8 cellular contexts compared by ENCODE assay signal in the genomic region with DNA sequence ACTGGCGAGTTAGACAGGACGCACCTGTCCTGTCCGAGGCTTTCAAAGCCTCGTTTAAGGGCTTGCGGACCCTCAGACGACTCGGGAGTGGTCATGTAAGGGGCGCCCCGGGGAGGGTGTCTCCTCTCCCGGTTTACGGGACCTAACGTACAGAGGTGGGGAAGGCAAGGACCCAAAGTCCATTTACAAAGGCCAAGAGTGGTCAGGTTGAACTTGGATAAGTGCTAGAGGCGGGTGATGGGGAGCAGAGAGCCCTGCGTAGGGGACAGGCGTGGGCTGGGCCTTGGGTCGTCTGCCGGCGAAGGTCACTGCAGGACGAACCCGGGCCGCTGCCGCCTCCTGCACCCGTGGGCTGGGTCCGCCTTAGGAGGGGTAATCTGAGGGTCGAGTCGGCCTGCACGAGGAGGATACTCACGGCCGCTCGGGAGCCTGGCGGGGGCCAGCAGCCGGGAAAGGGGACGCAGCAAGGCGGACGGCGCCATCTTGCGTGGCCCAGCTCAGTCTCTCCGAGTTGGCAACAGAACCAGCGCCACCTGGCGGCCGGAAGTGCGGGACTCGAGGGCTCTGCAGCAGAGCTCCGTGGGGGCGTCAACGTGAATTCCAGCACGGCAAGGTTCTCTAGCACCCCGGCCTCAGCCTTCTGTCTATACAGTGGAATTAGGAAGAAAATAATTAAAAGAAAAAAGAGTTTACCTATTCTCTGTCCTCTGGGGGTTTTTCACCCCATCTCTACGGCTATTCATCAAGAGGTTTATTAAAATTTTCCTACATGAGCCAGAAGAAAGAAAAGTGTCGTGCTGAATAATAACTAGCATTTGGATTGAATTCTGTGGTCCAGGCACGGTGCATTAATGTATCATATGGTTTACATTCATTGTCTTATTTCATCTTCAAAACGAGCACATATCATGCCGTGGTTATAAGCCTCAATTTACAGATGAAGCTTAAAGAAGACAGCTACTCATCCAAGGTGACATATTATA. TPM values are rescaled to one million over a fixed set of nuclear protein-coding genes. Genes with fewer than 3 reads are reported as not detected.
DNase-seq lines count a peak whose midpoint lies in the region; ATAC-seq and TF ChIP-seq lines count a peak whose summit lies in the region.

No MANE protein-coding gene starts in this region.

- peak overlapping the region; percentile 65 for H3K4me3 ChIP-seq in CD8-positive, alpha-beta T cell (ENCODE audit: low read depth, low read length)

- no peaks in the 10 kb centered on the region for H3K9me3 Mint-ChIP-seq in CD8-positive, alpha-beta T cell
- peaks cover 1% of the 10 kb centered on the region for H3K9me3 Mint-ChIP-seq in activated CD8-positive, alpha-beta T cell treated with anti-CD3 and anti-CD28 coated beads for 36 hours
- H3K9me3 Mint-ChIP-seq in memory B cell: no peaks in the 10 kb centered on the region

- peaks cover 38% of the 10 kb centered on the region for H3K4me1 Mint-ChIP-seq in CD8-positive, alpha-beta T cell (ENCODE audit: low read depth)
- peaks cover 48% of the 10 kb centered on the region for H3K4me1 Mint-ChIP-seq in activated CD8-positive, alpha-beta T cell treated with anti-CD3 and anti-CD28 coated beads for 36 hours (ENCODE audit: low read depth)
- H3K4me1 Mint-ChIP-seq in memory B cell: peaks cover 9% of the 10 kb centered on the region

- peak; percentile 94 to 100 (median 99) for DNase-seq in CD8-positive, alpha-beta T cell
- DNase-seq in HK-2 (ENCODE audit: unreplicated experiment): peak; percentile 99
- DNase-seq in NCI-H82 treated with DMSO at 0.1 percent for 48 hours (lab: John Stamatoyannopoulos, UW; ENCODE audit: unreplicated experiment): peak; percentile 78
- peak; percentile 99 for DNase-seq in activated CD8-positive, alpha-beta T cell treated with anti-CD3 and anti-CD28 coated beads for 36 hours
- peak; percentile 97 for DNase-seq in effector CD8-positive, alpha-beta T cell (lab: John Stamatoyannopoulos, UW)
- peak; percentile 98 to 100 for DNase-seq in memory B cell (ENCODE audit: low spot score in 2 of 2)
- peak; percentile 99 for DNase-seq in stimulated activated CD8-positive, alpha-beta memory T cell treated with anti-CD3 and anti-CD28 coated beads, Interleukin-12 subunit alpha, Interleukin-12 subunit beta, amount 100 ng/mL, for 1 hour (ENCODE audit: low read depth)

- peak overlapping the region; percentile 74 for H3K27ac ChIP-seq in CD8-positive, alpha-beta T cell (ENCODE audit: low read depth, low read length)

- peaks cover 11% of the 10 kb centered on the region for H3K36me3 ChIP-seq in CD8-positive, alpha-beta T cell (ENCODE audit: insufficient read depth, low read length)

- POLR2A ChIA-PET in CD8-positive, alpha-beta T cell (lab: Charles Lee): interaction anchor here (0.7 to 2.3 kb wide), 12 partner anchors 10 to 265 kb away, joined by 3 to 8 read pairs (median 4); no protein-coding TSS in a partner anchor
- POLR2A ChIA-PET in activated CD8-positive, alpha-beta T cell treated with anti-CD3 and anti-CD28 coated beads for 36 hours (lab: Charles Lee): interaction anchor here (0.7 to 2.4 kb wide), 5 partner anchors 29 to 281 kb away, joined by 3 to 11 read pairs (median 7); partner anchors contain the start of gene ELF2

- H3K36me3 Mint-ChIP-seq in CD8-positive, alpha-beta T cell: peaks cover 29% of the 10 kb centered on the region
- H3K36me3 Mint-ChIP-seq in activated CD8-positive, alpha-beta T cell treated with anti-CD3 and anti-CD28 coated beads for 36 hours (ENCODE audit: low read depth): peaks cover 22% of the 10 kb centered on the region
- peaks cover 2% of the 10 kb centered on the region for H3K36me3 Mint-ChIP-seq in memory B cell

- peaks cover 33% of the 10 kb centered on the region for H3K4me1 ChIP-seq in CD8-positive, alpha-beta T cell (ENCODE audit: insufficient read depth, low read length)

- H3K27me3 Mint-ChIP-seq in CD8-positive, alpha-beta T cell (ENCODE audit: low read depth): no peaks in the 10 kb centered on the region
- H3K27me3 Mint-ChIP-seq in activated CD8-positive, alpha-beta T cell treated with anti-CD3 and anti-CD28 coated beads for 36 hours: no peaks in the 10 kb centered on the region
- H3K27me3 Mint-ChIP-seq in memory B cell: no peaks in the 10 kb centered on the region

- H3K27me3 ChIP-seq in CD8-positive, alpha-beta T cell (ENCODE audit: insufficient read depth, low read length): no peaks in the 10 kb centered on the region

- intact Hi-C loops in CD8-positive, alpha-beta T cell (cut with DNase I, micrococcal nuclease): loop anchor here (1.0 to 10.0 kb wide), 12 partner anchors 66 to 1227 kb away; partner anchors contain the start of genes ELMOD2 (in 2 of the 2), ELF2 (in 1 of the 2), MAML3 (in 1 of the 2) and RAB33B (in 1 of the 2)
- intact Hi-C loops in activated CD8-positive, alpha-beta T cell treated with anti-CD3 and anti-CD28 coated beads for 36 hours (cut with micrococcal nuclease): loop anchor here (1.0 to 5.0 kb wide), 2 partner anchors 66 to 198 kb away; no protein-coding TSS in a partner anchor

- H3K9me3 ChIP-seq in CD8-positive, alpha-beta T cell (ENCODE audit: low read length): no peaks in the 10 kb centered on the region

- TF ChIP-seq CTCF in CD8-positive, alpha-beta T cell (IDR thresholded peaks at IDR 0.05): peak; percentile 77
- peak; percentile 92 for TF ChIP-seq CTCF in activated CD8-positive, alpha-beta T cell treated with anti-CD3 and anti-CD28 coated beads for 36 hours (IDR thresholded peaks at IDR 0.05)

- CTCF ChIA-PET in CD8-positive, alpha-beta T cell (lab: Charles Lee): interaction anchor here (0.6 to 7.3 kb wide), 30 partner anchors 10 to 281 kb away, joined by 3 to 62 read pairs (median 4); partner anchors contain the start of gene MGARP
- CTCF ChIA-PET in activated CD8-positive, alpha-beta T cell treated with anti-CD3 and anti-CD28 coated beads for 36 hours (lab: Charles Lee): interaction anchor here (0.6 to 4.9 kb wide), 41 partner anchors 9 to 265 kb away, joined by 3 to 31 read pairs (median 4); partner anchors contain the start of gene MGARP

- peak overlapping the region; percentile 91 for H3K4me3 Mint-ChIP-seq in CD8-positive, alpha-beta T cell
- H3K4me3 Mint-ChIP-seq in activated CD8-positive, alpha-beta T cell treated with anti-CD3 and anti-CD28 coated beads for 36 hours: peak overlapping the region; percentile 98
- peak overlapping the region; percentile 94 for H3K4me3 Mint-ChIP-seq in memory B cell

- ATAC-seq in CD8-positive, alpha-beta T cell: peak; percentile 91
- ATAC-seq in GM19455 (IDR thresholded peaks at IDR 0.05; ENCODE audit: unreplicated experiment) (peak; percentile 95), memory B cell (ENCODE audit: low read depth) (peak; percentile 95)
- peak; percentile 91 for ATAC-seq in activated CD8-positive, alpha-beta T cell treated with anti-CD3 and anti-CD28 coated beads for 36 hours

- H3K27ac Mint-ChIP-seq in CD8-positive, alpha-beta T cell: peak overlapping the region; percentile 95
- peak overlapping the region; percentile 98 for H3K27ac Mint-ChIP-seq in activated CD8-positive, alpha-beta T cell treated with anti-CD3 and anti-CD28 coated beads for 36 hours
- H3K27ac Mint-ChIP-seq in memory B cell: peak overlapping the region; percentile 98

RNA-seq across cellular contexts. Expression of gene NAA15, which starts 5.7 kb away (rescaled TPM):
- 10 to 100 TPM; 55.8 to 59.0 TPM for total RNA-seq in CD8-positive, alpha-beta T cell
- total RNA-seq in activated CD8-positive, alpha-beta T cell treated with anti-CD3 and anti-CD28 coated beads for 36 hours: 100 to 1,000 TPM; 113 to 114 TPM

RNA-seq across cellular contexts. Expression of gene NDUFC1, which starts 6.7 kb away (rescaled TPM):
- 10 to 100 TPM; 25.5 to 26.5 TPM for total RNA-seq in CD8-positive, alpha-beta T cell
- 10 to 100 TPM; 56.2 to 60.6 TPM for total RNA-seq in activated CD8-positive, alpha-beta T cell treated with anti-CD3 and anti-CD28 coated beads for 36 hours

RNA-seq across cellular contexts. Expression of gene MGARP, which starts 15.6 kb away (rescaled TPM):
- total RNA-seq in CD8-positive, alpha-beta T cell: not detected
- total RNA-seq in activated CD8-positive, alpha-beta T cell treated with anti-CD3 and anti-CD28 coated beads for 36 hours: under 1 TPM; 0.22 to 0.32 TPM

Comparison
In these comparisons a context has a peak if more than half of its experiments do, and no peak if none do; other contexts are left out.
1. Peak in every context shown above with its lines: DNase-seq, ATAC-seq, H3K4me3 ChIP-seq and H3K27ac ChIP-seq.